Comparison of ENCODE assay signal across 20 cellular contexts in the genomic region with DNA sequence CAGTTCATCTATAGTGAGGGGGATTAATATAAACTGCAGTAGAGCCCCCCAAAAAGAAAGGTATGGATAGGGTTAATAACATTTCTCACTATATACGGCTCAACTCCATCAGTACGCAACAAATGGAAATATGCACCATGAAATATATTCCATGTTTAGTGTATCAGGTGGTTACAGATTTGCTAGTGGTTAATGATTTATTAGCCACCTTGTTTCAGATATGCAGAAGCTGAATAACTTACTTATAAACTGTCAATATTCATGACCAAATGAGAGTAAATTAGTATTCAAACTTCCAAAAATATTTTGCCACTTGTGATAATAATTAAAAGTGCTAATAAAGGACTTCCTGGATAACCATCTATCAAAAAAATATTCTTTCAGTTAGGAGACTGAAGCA. TPM values are rescaled to one million over a fixed set of nuclear protein-coding genes. Genes with fewer than 3 reads are reported as not detected.
DNase-seq lines count a peak whose midpoint lies in the region; ATAC-seq and TF ChIP-seq lines count a peak whose summit lies in the region.
"Had no signal": no experiment of that assay in that cellular context is flagged by ENCODE, and none has a peak within 500 bp of the region (broad histone marks: within the 10 kb centered on the region; RNA-seq: fewer than 3 reads in every experiment).

No MANE protein-coding gene starts in this region.

- TF ChIP-seq CTCF in Caco-2 (IDR thresholded peaks at IDR 0.05; ENCODE audit: insufficient read depth in 1 of 2, low read depth in 1 of 2, low read length in 1 of 2, severe bottlenecking in 1 of 2, unreplicated experiment in 1 of 2) (no peak), endodermal cell (conservative IDR thresholded peaks at IDR 0.05) (no peak)

- ATAC-seq in GM18508 (IDR thresholded peaks at IDR 0.05; ENCODE audit: insufficient read depth, unreplicated experiment) (peak; percentile 60), GM19395 (IDR thresholded peaks at IDR 0.05; ENCODE audit: unreplicated experiment) (peak; percentile 63), HG02759 (IDR thresholded peaks at IDR 0.05; ENCODE audit: unreplicated experiment) (peak; percentile 48), HG03342 (IDR thresholded peaks at IDR 0.05; ENCODE audit: unreplicated experiment) (peak; percentile 54), aorta (ENCODE audit: low FRiP score) (no peak)
- ATAC-seq: CD8-positive, alpha-beta T cell had no signal

- H3K27ac ChIP-seq in aorta (ENCODE audit: low read depth in 1 of 2, low read length in 2 of 2), result no peak overlapping the region
- no peak overlapping the region for H3K27ac ChIP-seq in endodermal cell (ENCODE audit: low read depth, low read length)
- H3K27ac ChIP-seq: BLaER1, SK-N-MC had no signal

- H3K9me3 Mint-ChIP-seq in Caco-2 (ENCODE audit: unreplicated experiment) (no peaks in the 10 kb centered on the region), endodermal cell (no peaks in the 10 kb centered on the region)
- H3K9me3 Mint-ChIP-seq: CD8-positive, alpha-beta T cell had no signal

- H3K4me3 Mint-ChIP-seq in Caco-2 (ENCODE audit: unreplicated experiment), result no peak overlapping the region
- H3K4me3 Mint-ChIP-seq in endodermal cell, result no peak overlapping the region
- H3K4me3 Mint-ChIP-seq: CD8-positive, alpha-beta T cell had no signal

- H3K4me1 Mint-ChIP-seq in Caco-2 (ENCODE audit: low read depth, unreplicated experiment) (no peaks in the 10 kb centered on the region), endodermal cell (no peaks in the 10 kb centered on the region)

- DNase-seq in activated naive CD4-positive, alpha-beta T cell (lab: John Stamatoyannopoulos, UW), result no peak
- DNase-seq in aorta (no peak), Caco-2 (no peak), endodermal cell (no peak)
- DNase-seq: 8988T; CD8-positive, alpha-beta T cell; DMS79 treated with DMSO at 0.1 percent for 48 hours; H7; NCI-H1105; NCI-H1694 treated with DMSO at 0.1 percent for 48 hours; NCI-H69; Right ventricle myocardium superior had no signal

- no peak overlapping the region for H3K27ac Mint-ChIP-seq in Caco-2 (ENCODE audit: unreplicated experiment)
- no peak overlapping the region for H3K27ac Mint-ChIP-seq in endodermal cell
- H3K27ac Mint-ChIP-seq: CD8-positive, alpha-beta T cell had no signal

- no TSS peak for BruUV-seq in Caco-2 (replicated peaks; lab: Mats Ljungman, UMichigan)

- H3K4me3 ChIP-seq in aorta (ENCODE audit: low read length in 2 of 2), result no peak overlapping the region
- H3K4me3 ChIP-seq in Caco-2 (ENCODE audit: low read depth, low read length), result no peak overlapping the region
- H3K4me3 ChIP-seq in endodermal cell (ENCODE audit: low read length), result no peak overlapping the region
- H3K4me3 ChIP-seq: BLaER1, SK-N-MC had no signal

- no peaks in the 10 kb centered on the region for H3K4me1 ChIP-seq in aorta (ENCODE audit: control insufficient read depth in 1 of 2, insufficient read depth in 2 of 2, low read length in 2 of 2)
- H3K4me1 ChIP-seq in Caco-2, result no peaks in the 10 kb centered on the region
- H3K4me1 ChIP-seq in endodermal cell (ENCODE audit: control insufficient read depth, insufficient read depth, low read length), result no peaks in the 10 kb centered on the region
- H3K4me1 ChIP-seq: BLaER1 had no signal

- no peak overlapping the region for H3K9ac ChIP-seq in endodermal cell (ENCODE audit: extremely low read depth, low read length, poor library complexity, severe bottlenecking)
- H3K9ac ChIP-seq: BLaER1 had no signal

- intact Hi-C loops in aorta (cut with DNase I), result no loop called here
- intact Hi-C loops in Caco-2 (cut with micrococcal nuclease; ENCODE audit: unreplicated experiment), result no loop called here

- no peaks in the 10 kb centered on the region for H3K36me3 ChIP-seq in aorta (ENCODE audit: control insufficient read depth in 1 of 2, insufficient read depth in 2 of 2, low read length in 1 of 2)
- H3K36me3 ChIP-seq in Caco-2 (ENCODE audit: control insufficient read depth, insufficient read depth, low read length), result no peaks in the 10 kb centered on the region
- H3K36me3 ChIP-seq in endodermal cell (ENCODE audit: control insufficient read depth, insufficient read depth, low read length), result no peaks in the 10 kb centered on the region
- H3K36me3 ChIP-seq: BLaER1 had no signal

- H3K27me3 Mint-ChIP-seq in Caco-2 (ENCODE audit: insufficient read depth, unreplicated experiment), result no peaks in the 10 kb centered on the region
- no peaks in the 10 kb centered on the region for H3K27me3 Mint-ChIP-seq in endodermal cell (ENCODE audit: insufficient read depth)

- H3K9me3 ChIP-seq in aorta (ENCODE audit: control insufficient read depth, low read length) (no peaks in the 10 kb centered on the region), Caco-2 (no peaks in the 10 kb centered on the region), endodermal cell (ENCODE audit: control insufficient read depth, low read length) (no peaks in the 10 kb centered on the region)
- H3K9me3 ChIP-seq: BLaER1 had no signal

- CTCF ChIA-PET in Caco-2 (lab: Charles Lee), result no interaction called here

- WGBS in aorta, 2 donors, result 60 to 64% methylated on average over 2 of the region's 2 CpGs
- WGBS in endodermal cell (ENCODE audit: insufficient coverage in 1 of 2, insufficient read length in 1 of 2), 2 experiments, result 95% methylated on average over 2 of the region's 2 CpGs; no CpG with 5 or more reads in 1 of the 2 experiments

- H3K27me3 ChIP-seq in aorta (ENCODE audit: control insufficient read depth in 1 of 2, insufficient read depth in 2 of 2, low read length in 1 of 2), result no peaks in the 10 kb centered on the region
- no peaks in the 10 kb centered on the region for H3K27me3 ChIP-seq in Caco-2 (replicated peaks; ENCODE audit: control insufficient read depth, insufficient read depth, low read length)
- no peaks in the 10 kb centered on the region for H3K27me3 ChIP-seq in endodermal cell (ENCODE audit: control insufficient read depth, insufficient read depth, low read length, poor library complexity, severe bottlenecking)
- H3K27me3 ChIP-seq: BLaER1 had no signal

- POLR2A ChIA-PET in Caco-2 (lab: Charles Lee), result no interaction called here

- H3K36me3 Mint-ChIP-seq in Caco-2 (ENCODE audit: insufficient read depth, unreplicated experiment) (no peaks in the 10 kb centered on the region), endodermal cell (ENCODE audit: low read depth) (no peaks in the 10 kb centered on the region)
- H3K36me3 Mint-ChIP-seq: CD8-positive, alpha-beta T cell had no signal

RNA-seq across cellular contexts. Expression of gene AMTN, which starts 14.8 kb away (rescaled TPM):
- total RNA-seq in aorta, result not detected
- not detected for polyA plus RNA-seq in aorta
- total RNA-seq in Caco-2 (2022), result not detected in 2 replicates
- not detected for total RNA-seq in endodermal cell
- not detected for polyA plus RNA-seq in endodermal cell (2013, experiment 1 of 2)
- polyA plus RNA-seq in endodermal cell (2013, experiment 2 of 2), result not detected
- total RNA-seq: CD8-positive, alpha-beta T cell; G401; H7; Right ventricle myocardium superior had no signal

RNA-seq across cellular contexts. Expression of gene AMBN, which starts 58.8 kb away (rescaled TPM):
- total RNA-seq in aorta (not detected), Caco-2 (2022) (0.27 TPM in 1 of 2 replicates, not detected in the other), endodermal cell (not detected)
- polyA plus RNA-seq in aorta, result not detected
- 0.18 TPM for polyA plus RNA-seq in endodermal cell (2013, experiment 1 of 2)
- 0.33 TPM for polyA plus RNA-seq in endodermal cell (2013, experiment 2 of 2)
- total RNA-seq: CD8-positive, alpha-beta T cell; G401; H7; LHCN-M2; Right ventricle myocardium superior had no signal
